33 cellular contexts compared by ENCODE assay signal in genomic region chr15:34637305-34637704, GRCh38.
"Had no signal": no experiment of that assay in that cellular context is flagged by ENCODE, and none has a peak within 500 bp of the region (broad histone marks: within the 10 kb centered on the region; RNA-seq: fewer than 3 reads in every experiment).

No MANE protein-coding gene starts in this region.

- FAIRE-seq: astrocyte, bronchial epithelial cell, colon had no signal

- H3K27ac ChIP-seq: adrenal gland, ascending aorta, body of pancreas, brain microvascular endothelial cell, breast epithelium, cardiac muscle cell had no signal

- DNase-seq: activated effector memory CD4-positive, alpha-beta T cell treated with anti-CD3 and anti-CD28 coated beads, Interleukin-2, amount 50 U/mL, for 16 hours; activated effector memory CD4-positive, alpha-beta T cell treated with Interleukin-2 at 50 U/mL for 16 hours; activated gamma-delta T cell; activated gamma-delta T cell treated with Interleukin-2 at 50 U/mL for 16 hours; activated naive CD4-positive, alpha-beta T cell; activated naive CD4-positive, alpha-beta T cell treated with anti-CD3 and anti-CD28 coated beads for 36 hours; activated naive CD4-positive, alpha-beta T cell treated with anti-CD3 and anti-CD28 coated beads, Interleukin-2, amount 10 ng/mL, durations not matched to agents 7 days and 5 days; activated naive CD4-positive, alpha-beta T cell treated with anti-CD3 and anti-CD28 coated beads, Interleukin-2, amount 50 U/mL, for 16 hours; activated naive CD4-positive, alpha-beta T cell treated with Interleukin-2 at 50 U/mL for 16 hours; activated naive CD8-positive, alpha-beta T cell treated with anti-CD3 and anti-CD28 coated beads for 36 hours; activated naive CD8-positive, alpha-beta T cell treated with anti-CD3 and anti-CD28 coated beads, Interleukin-2, amount 10 ng/mL, durations not matched to agents 7 days and 5 days; activated naive CD8-positive, alpha-beta T cell treated with anti-CD3 and anti-CD28 coated beads, Interleukin-2, amount 50 U/mL, for 24 hours; activated T-cell treated with anti-CD3 and anti-CD28 coated beads, Interleukin-2, amount 50 U/mL, for 4 hours; activated T-cell treated with anti-CD3 and anti-CD28 coated beads, Interleukin-2, amount 50 U/mL, for 48 hours; activated T-cell treated with anti-CD3 and anti-CD28 coated beads, Interleukin-2, amount 50 U/mL, for 72 hours; adrenal gland; amniotic stem cell; amygdala; anterior cingulate cortex; aorta; body of pancreas; brain microvascular endothelial cell; caudate nucleus; central memory CD4-positive, alpha-beta T cell; cerebellar nuclear complex had no signal

- H3K4me3 ChIP-seq: adrenal gland, ascending aorta, body of pancreas, breast epithelium, cardiac muscle cell had no signal

- H3K9me3 ChIP-seq: adrenal gland, ascending aorta, body of pancreas had no signal

- H3K36me3 ChIP-seq: adrenal gland, ascending aorta, brain microvascular endothelial cell, breast epithelium, cardiac muscle cell had no signal

- ATAC-seq: activated naive CD4-positive, alpha-beta T cell treated with anti-CD3 and anti-CD28 coated beads, Interleukin-2, amount 50 U/mL, for 72 hours; activated naive CD8-positive, alpha-beta T cell treated with anti-CD3 and anti-CD28 coated beads, Interleukin-2, amount 50 U/mL, for 24 hours; activated T-cell treated with anti-CD3 and anti-CD28 coated beads, Interleukin-2, amount 50 U/mL, for 4 hours; activated T-cell treated with anti-CD3 and anti-CD28 coated beads, Interleukin-2, amount 50 U/mL, for 72 hours; activated T-helper 17 cell treated with anti-CD3 and anti-CD28 coated beads, Interleukin-2, amount 50 U/mL, for 72 hours; body of pancreas had no signal

- H3K27me3 ChIP-seq: adrenal gland, ascending aorta, body of pancreas, brain microvascular endothelial cell, breast epithelium, cardiac muscle cell had no signal

- H3K4me1 ChIP-seq: adrenal gland, ascending aorta, body of pancreas, breast epithelium had no signal
